In genomic region chr1:151311589-151312331, GRCh38 we compare ENCODE assay signal across 8 cellular contexts. TPM values are rescaled to one million over a fixed set of nuclear protein-coding genes. Genes with fewer than 3 reads are reported as not detected.
DNase-seq lines count a peak whose midpoint lies in the region; ATAC-seq, FAIRE-seq and TF ChIP-seq lines count a peak whose summit lies in the region.

No MANE protein-coding gene starts in this region.

- ATAC-seq in A549 (peak; percentile 99 to 100), GM21528 (IDR thresholded peaks at IDR 0.05; ENCODE audit: low FRiP score, unreplicated experiment) (no peak)
- ATAC-seq in natural killer cell treated with Interleukin-12 subunit alpha and Interleukin-12 subunit beta and Interleukin-15 and Interleukin-18, amount 100 ng/mL, for 72 hours = peak; percentile 100
- ATAC-seq in stimulated activated naive CD8-positive, alpha-beta T cell treated with anti-CD3 and anti-CD28 coated beads, Interleukin-15, Interleukin-2, amounts not matched to agents 100 U/mL and 50 U/mL, for 24 hours = peak; percentile 100

- H3K9me3 Mint-ChIP-seq in endothelial cell (ENCODE audit: unreplicated experiment) = no peaks in the 10 kb centered on the region
- H3K9me3 Mint-ChIP-seq in natural killer cell treated with Interleukin-12 subunit alpha and Interleukin-12 subunit beta and Interleukin-15 and Interleukin-18, amount 100 ng/mL, for 72 hours = no peaks in the 10 kb centered on the region

- H3K4me1 ChIP-seq in A549 = peaks cover 44% of the 10 kb centered on the region

- H3K36me3 Mint-ChIP-seq in endothelial cell (ENCODE audit: low read depth, unreplicated experiment) = peaks cover 66% of the 10 kb centered on the region
- peaks cover 21% of the 10 kb centered on the region for H3K36me3 Mint-ChIP-seq in natural killer cell treated with Interleukin-12 subunit alpha and Interleukin-12 subunit beta and Interleukin-15 and Interleukin-18, amount 100 ng/mL, for 72 hours

- peak; percentile 7 for FAIRE-seq in A549 (lab: Jason Lieb, UNC)

- peaks cover 2% of the 10 kb centered on the region for H3K27me3 Mint-ChIP-seq in endothelial cell (ENCODE audit: unreplicated experiment)
- H3K27me3 Mint-ChIP-seq in natural killer cell treated with Interleukin-12 subunit alpha and Interleukin-12 subunit beta and Interleukin-15 and Interleukin-18, amount 100 ng/mL, for 72 hours = no peaks in the 10 kb centered on the region

- H3K27ac Mint-ChIP-seq in endothelial cell (ENCODE audit: unreplicated experiment) = peak overlapping the region; percentile 15
- peak overlapping the region; percentile 98 to 99 for H3K27ac Mint-ChIP-seq in natural killer cell treated with Interleukin-12 subunit alpha and Interleukin-12 subunit beta and Interleukin-15 and Interleukin-18, amount 100 ng/mL, for 72 hours

- in situ Hi-C loops in KBM-7 (cut with MboI; ENCODE audit: low pct_unique_long_range_greater_than_20kb, low sequenced_read_pairs) = no loop called here
- in situ Hi-C loops in G401 (cut with HindIII; ENCODE audit: low sequenced_read_pairs) = no loop called here

- H3K27ac ChIP-seq in A549 = peak overlapping the region; percentile 64 to 81

- peaks cover 29% of the 10 kb centered on the region for H3K4me1 Mint-ChIP-seq in endothelial cell (ENCODE audit: unreplicated experiment)
- peaks cover 32 to 46% of the 10 kb centered on the region in 2 donors for H3K4me1 Mint-ChIP-seq in natural killer cell treated with Interleukin-12 subunit alpha and Interleukin-12 subunit beta and Interleukin-15 and Interleukin-18, amount 100 ng/mL, for 72 hours (ENCODE audit: low read depth in 2 of 2)

- no peak overlapping the region for H3K4me3 ChIP-seq in A549

- POLR2A ChIA-PET in A549 (lab: Yijun Ruan, JAX) = interaction anchor here (0.6 to 2.7 kb wide), 7 partner anchors 10 to 89 kb away, joined by 3 to 13 read pairs (median 4); partner anchors contain the start of genes PI4KB, PSMB4 and ZNF687

- no peak for TF ChIP-seq CTCF in A549 (IDR thresholded peaks at IDR 0.05)
- no peak for TF ChIP-seq CTCF in endothelial cell (IDR thresholded peaks at IDR 0.05; ENCODE audit: unreplicated experiment)

- no peak for TF ChIP-seq POLR2A in A549 (IDR thresholded peaks at IDR 0.05; ENCODE audit: low read length)

- TF ChIP-seq EP300 in A549 (IDR thresholded peaks at IDR 0.05) = no peak; a peak in 1 of 5 replicates

- no peak for TF ChIP-seq RAD21 in A549 (conservative IDR thresholded peaks at IDR 0.05 in 1 of 2, IDR thresholded peaks at IDR 0.05 in 1 of 2)

- DNase-seq in A549 (ENCODE audit: low read depth in 1 of 2, low spot score in 1 of 2) = peak; percentile 93 to 99
- DNase-seq in KBM-7 = peak; percentile 21
- DNase-seq in activated CD8-positive, alpha-beta memory T cell treated with anti-CD3 and anti-CD28 coated beads for 24 hours = peak; percentile 84
- no peak for DNase-seq in endothelial cell (ENCODE audit: low spot score)
- DNase-seq in natural killer cell treated with Interleukin-12 subunit alpha and Interleukin-12 subunit beta and Interleukin-15 and Interleukin-18, amount 100 ng/mL, for 72 hours (ENCODE audit: low spot score) = peak; percentile 90
- DNase-seq in stimulated activated naive CD8-positive, alpha-beta T cell treated with anti-CD3 and anti-CD28 coated beads, Interleukin-15, Interleukin-2, amounts not matched to agents 100 U/mL and 50 U/mL, for 24 hours = peak; percentile 82
- DNase-seq in G401 (ENCODE audit: low spot score) = no peak

- H3K4me3 Mint-ChIP-seq in endothelial cell (ENCODE audit: unreplicated experiment) = no peak overlapping the region
- peak overlapping the region; percentile 59 for H3K4me3 Mint-ChIP-seq in natural killer cell treated with Interleukin-12 subunit alpha and Interleukin-12 subunit beta and Interleukin-15 and Interleukin-18, amount 100 ng/mL, for 72 hours

- 31% methylated on average over 7 of the region's 7 CpGs for WGBS in A549 (ENCODE audit: missing lambda C conversion rate)

- H3K9me3 ChIP-seq in A549 = no peaks in the 10 kb centered on the region

- CTCF ChIA-PET in A549 (lab: Yijun Ruan, JAX) = interaction anchor here (0.9 to 42.1 kb wide), 12 partner anchors 10 to 62 kb away, joined by 3 to 831 read pairs (median 4); no protein-coding TSS in a partner anchor

- peak overlapping the region; percentile 69 for H3K4me2 ChIP-seq in A549

TF ChIP-seq in A549, 52 proteins besides CTCF, POLR2A, EP300 and RAD21 (continues in another document):
- TF ChIP-seq BCL3 (IDR thresholded peaks at IDR 0.05) (0 out of 3 replicates have a peak, but pooled peaks have one; percentile 47), FOXS1 (CRISPR knock-in tag; IDR thresholded peaks at IDR 0.05) (no peak), HOXB5 (CRISPR knock-in tag; IDR thresholded peaks at IDR 0.05) (no peak), ZSCAN20 (CRISPR knock-in tag; IDR thresholded peaks at IDR 0.05) (no peak), MAFK (IDR thresholded peaks at IDR 0.05; ENCODE audit: partially characterized antibody) (no peak), HEYL (CRISPR knock-in tag; IDR thresholded peaks at IDR 0.05) (no peak), HOXA7 (CRISPR knock-in tag; IDR thresholded peaks at IDR 0.05) (no peak), MYC (IDR thresholded peaks at IDR 0.05; ENCODE audit: borderline replicate concordance, low read length) (no peak; the same call in 1 of the 2 replicates), CBX2 (IDR thresholded peaks at IDR 0.05; ENCODE audit: borderline replicate concordance, low read depth) (no peak), RNF2 (IDR thresholded peaks at IDR 0.05; ENCODE audit: borderline replicate concordance, low read depth) (no peak), CBX8 (IDR thresholded peaks at IDR 0.05) (no peak), PBX3 (IDR thresholded peaks at IDR 0.05) (peak; percentile 90), PHF8 (IDR thresholded peaks at IDR 0.05; ENCODE audit: borderline replicate concordance, low read depth) (no peak)

RNA-seq across cellular contexts. Expression of gene PI4KB, which starts 15.5 kb away (rescaled TPM):
- polyA plus RNA-seq in A549 (2011; rRNA removed) (34.4 and 37.7 TPM in 2 replicates), A549 (2017; fragmentation: RNase III; extraction: RNeasy Plus Mini Kit Qiagen cat#74134 plus additional on column Dnase treatment) (26.3 to 27.6 TPM (median 26.8 TPM) in 3 replicates)
- 32.3 and 37.4 TPM in 2 replicates for polyA plus RNA-seq in A549 (2012; cell fraction: cytosol; rRNA removed)
- 37.4 and 40.0 TPM in 2 replicates for polyA plus RNA-seq in A549 (2012; cell fraction: nucleus; rRNA removed)
- 78.2 and 106 TPM in 2 replicates for polyA minus RNA-seq in A549 (2011; rRNA and poly(A)+ RNA removed)
- 50.3 TPM for total RNA-seq in endothelial cell (ENCODE audit: unreplicated experiment)
- 10 to 100 TPM; 69.9 to 82.3 TPM for total RNA-seq in natural killer cell treated with Interleukin-12 subunit alpha and Interleukin-12 subunit beta and Interleukin-15 and Interleukin-18, amount 100 ng/mL, for 72 hours
- 19.1 and 40.6 TPM in 2 replicates for total RNA-seq in G401 (2014; rRNA removed; shearing (Covaris generic))

RNA-seq across cellular contexts. Expression of gene ZNF687, which starts 29.7 kb away (rescaled TPM):
- polyA plus RNA-seq in A549 (2011; rRNA removed) = 14.0 and 14.3 TPM in 2 replicates
- 12.8 and 19.3 TPM in 2 replicates for polyA plus RNA-seq in A549 (2012; cell fraction: cytosol; rRNA removed)
- polyA plus RNA-seq in A549 (2012; cell fraction: nucleus; rRNA removed) = 34.6 and 46.3 TPM in 2 replicates
- polyA plus RNA-seq in A549 (2017; fragmentation: RNase III; extraction: RNeasy Plus Mini Kit Qiagen cat#74134 plus additional on column Dnase treatment) = 16.3 to 18.4 TPM (median 17.5 TPM) in 3 replicates
- polyA minus RNA-seq in A549 (2011; rRNA and poly(A)+ RNA removed) = 52.0 and 52.8 TPM in 2 replicates
- 29.9 TPM for total RNA-seq in endothelial cell (ENCODE audit: unreplicated experiment)
- total RNA-seq in natural killer cell treated with Interleukin-12 subunit alpha and Interleukin-12 subunit beta and Interleukin-15 and Interleukin-18, amount 100 ng/mL, for 72 hours = 10 to 100 TPM; 29.1 to 31.2 TPM
- 14.6 and 20.3 TPM in 2 replicates for total RNA-seq in G401 (2014; rRNA removed; shearing (Covaris generic))

RNA-seq across cellular contexts. Expression of gene RFX5, which starts 35.3 kb away (rescaled TPM):
- polyA plus RNA-seq in A549 (2011; rRNA removed) (55.9 and 70.0 TPM in 2 replicates), A549 (2017; fragmentation: RNase III; extraction: RNeasy Plus Mini Kit Qiagen cat#74134 plus additional on column Dnase treatment) (49.7 to 60.1 TPM (median 59.2 TPM) in 3 replicates)
- polyA plus RNA-seq in A549 (2012; cell fraction: cytosol; rRNA removed) = 20.8 and 28.8 TPM in 2 replicates
- polyA plus RNA-seq in A549 (2012; cell fraction: nucleus; rRNA removed) = 42.8 and 52.1 TPM in 2 replicates
- 105 and 132 TPM in 2 replicates for polyA minus RNA-seq in A549 (2011; rRNA and poly(A)+ RNA removed)
- total RNA-seq in endothelial cell (ENCODE audit: unreplicated experiment) = 51.6 TPM
- 10 to 100 TPM; 40.3 to 95.4 TPM for total RNA-seq in natural killer cell treated with Interleukin-12 subunit alpha and Interleukin-12 subunit beta and Interleukin-15 and Interleukin-18, amount 100 ng/mL, for 72 hours
- total RNA-seq in G401 (2014; rRNA removed; shearing (Covaris generic)) = 102 and 125 TPM in 2 replicates

RNA-seq across cellular contexts. Expression of gene PSMD4, which starts 57.2 kb away (rescaled TPM):
- polyA plus RNA-seq in A549 (2011; rRNA removed) (241 and 265 TPM in 2 replicates), A549 (2017; fragmentation: RNase III; extraction: RNeasy Plus Mini Kit Qiagen cat#74134 plus additional on column Dnase treatment) (207 to 218 TPM (median 210 TPM) in 3 replicates)
- 356 and 395 TPM in 2 replicates for polyA plus RNA-seq in A549 (2012; cell fraction: cytosol; rRNA removed)
- polyA plus RNA-seq in A549 (2012; cell fraction: nucleus; rRNA removed) = 270 and 344 TPM in 2 replicates
- 218 and 220 TPM in 2 replicates for polyA minus RNA-seq in A549 (2011; rRNA and poly(A)+ RNA removed)
- 186 TPM for total RNA-seq in endothelial cell (ENCODE audit: unreplicated experiment)
- total RNA-seq in natural killer cell treated with Interleukin-12 subunit alpha and Interleukin-12 subunit beta and Interleukin-15 and Interleukin-18, amount 100 ng/mL, for 72 hours = 100 to 1,000 TPM; 193 to 235 TPM
- 242 and 285 TPM in 2 replicates for total RNA-seq in G401 (2014; rRNA removed; shearing (Covaris generic))

Comparison
In these comparisons a context has a peak if more than half of its experiments do, and no peak if none do; other contexts are left out.
1. DNase-seq: peak in A549 (2 of 2), KBM-7 (single experiment), activated CD8-positive, alpha-beta memory T cell treated with anti-CD3 and anti-CD28 coated beads for 24 hours (single experiment), natural killer cell treated with Interleukin-12 subunit alpha and Interleukin-12 subunit beta and Interleukin-15 and Interleukin-18, amount 100 ng/mL, for 72 hours (single experiment) and stimulated activated naive CD8-positive, alpha-beta T cell treated with anti-CD3 and anti-CD28 coated beads, Interleukin-15, Interleukin-2, amounts not matched to agents 100 U/mL and 50 U/mL, for 24 hours (single experiment); none in endothelial cell (single experiment) and G401 (single experiment).